In the genomic region with DNA sequence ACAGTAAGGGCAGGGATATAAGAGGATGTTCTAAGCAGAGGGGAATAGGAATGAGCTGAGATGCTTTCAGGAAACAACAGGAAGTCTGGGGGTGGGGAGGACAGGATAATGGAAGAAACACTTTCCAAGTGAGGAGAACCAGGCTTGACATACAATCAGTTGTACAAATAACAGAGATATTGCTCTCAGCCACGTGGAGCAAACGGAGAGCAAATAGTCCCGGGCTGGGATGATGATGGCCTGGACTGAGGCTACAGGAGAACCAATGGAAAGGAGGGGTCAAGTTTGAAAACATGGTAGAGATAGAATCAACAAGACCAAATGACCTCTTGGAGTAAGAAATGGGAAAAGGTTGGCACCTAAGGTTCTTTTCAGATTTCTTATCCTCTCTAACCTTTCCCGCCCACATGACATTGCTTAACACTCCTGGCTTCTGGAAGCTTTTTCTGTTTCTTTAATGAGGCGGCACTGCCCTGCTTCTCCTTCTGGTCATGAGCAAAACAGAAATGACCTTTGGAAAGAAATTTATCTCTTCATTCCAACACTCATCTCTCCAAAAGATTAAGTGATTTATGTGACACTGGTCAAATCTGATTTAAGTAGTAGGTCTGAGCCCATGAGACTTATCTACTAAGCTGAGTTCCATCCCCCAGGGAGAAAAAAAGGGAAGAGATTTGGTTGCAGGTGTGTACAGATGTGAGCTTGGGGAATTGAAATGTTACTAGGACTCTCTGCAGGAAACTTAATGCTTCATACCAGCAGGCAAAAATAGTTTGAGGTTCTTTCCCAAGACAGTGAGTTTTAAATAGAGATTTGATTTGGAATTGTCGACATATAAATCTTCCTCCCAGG, we compare ENCODE assay signal across 19 cellular contexts.
A peak's percentile ranks its signal among the peaks of the same experiment; 100 is the strongest.
DNase-seq lines count a peak whose midpoint lies in the region; ATAC-seq and TF ChIP-seq lines count a peak whose summit lies in the region.
"Had no signal": no experiment of that assay in that cellular context is flagged by ENCODE, and none has a peak within 500 bp of the region (broad histone marks: within the 10 kb centered on the region; RNA-seq: fewer than 3 reads in every experiment).

No MANE protein-coding gene starts in this region.

- ATAC-seq in GM23338, result no peak
- ATAC-seq: HCT116, Right ventricle myocardium inferior had no signal

- H2AFZ ChIP-seq in GM23338 (peak overlapping the region; percentile 45; the same call in 1 of the 2 replicates), hepatocyte (no peak overlapping the region)

- peaks cover 18% of the 10 kb centered on the region for H3K4me1 ChIP-seq in BLaER1
- peaks cover 10% of the 10 kb centered on the region for H3K4me1 ChIP-seq in GM23338 (ENCODE audit: insufficient read depth)
- H3K4me1 ChIP-seq in hepatocyte (ENCODE audit: insufficient read depth), result no peaks in the 10 kb centered on the region
- H3K4me1 ChIP-seq: SJSA1 had no signal

- peaks cover 7% of the 10 kb centered on the region; the same call in 1 of the 2 replicates for H3F3A ChIP-seq in GM23338 (replicated peaks; ENCODE audit: low read depth)

- TF ChIP-seq CTCF in GM23338 (conservative IDR thresholded peaks at IDR 0.05; ENCODE audit: low read depth in 2 of 2) (no peak), hepatocyte (IDR thresholded peaks at IDR 0.05; ENCODE audit: poor library complexity) (no peak)

- no peaks in the 10 kb centered on the region for H3K27me3 ChIP-seq in BLaER1
- no peaks in the 10 kb centered on the region for H3K27me3 ChIP-seq in GM23338 (ENCODE audit: insufficient read depth)
- H3K27me3 ChIP-seq in hepatocyte, result no peaks in the 10 kb centered on the region
- H3K27me3 ChIP-seq: SJSA1 had no signal

- H3K4me2 ChIP-seq in BLaER1 (peak overlapping the region; percentile 43), GM23338 (no peak overlapping the region), hepatocyte (no peak overlapping the region)

- H3K36me3 ChIP-seq in BLaER1 (no peaks in the 10 kb centered on the region), GM23338 (ENCODE audit: insufficient read depth) (peaks cover 14% of the 10 kb centered on the region; the same call in 1 of the 2 replicates), SK-N-MC (ENCODE audit: insufficient read depth, low read length) (no peaks in the 10 kb centered on the region), hepatocyte (replicated peaks; ENCODE audit: insufficient read depth, low read depth) (no peaks in the 10 kb centered on the region)
- H3K36me3 ChIP-seq: SJSA1 had no signal

- H3K36me3 Mint-ChIP-seq in GM23338 (ENCODE audit: low read depth), result peaks cover 40% of the 10 kb centered on the region
- H3K36me3 Mint-ChIP-seq in activated naive CD4-positive, alpha-beta T cell treated with anti-CD3 and anti-CD28 coated beads for 36 hours (ENCODE audit: low read depth), result no peaks in the 10 kb centered on the region

- H3K79me2 ChIP-seq in GM23338 (replicated peaks; ENCODE audit: insufficient read depth) (no peaks in the 10 kb centered on the region), hepatocyte (no peaks in the 10 kb centered on the region)

- 49% methylated on average over 6 of the region's 6 CpGs for WGBS in hepatocyte (ENCODE audit: low lambda C conversion rate, missing lambda C conversion rate)

- peaks cover 35% of the 10 kb centered on the region for H3K9me3 ChIP-seq in BLaER1
- 0 out of 2 replicates have a peak, but pooled peaks cover 8% of the 10 kb centered on the region for H3K9me3 ChIP-seq in SK-N-MC (ENCODE audit: low read depth, low read length)
- no peaks in the 10 kb centered on the region for H3K9me3 ChIP-seq in hepatocyte (ENCODE audit: low read depth)
- H3K9me3 ChIP-seq: SJSA1 had no signal

- H4K20me1 ChIP-seq in BLaER1, result no peaks in the 10 kb centered on the region
- no peaks in the 10 kb centered on the region for H4K20me1 ChIP-seq in GM23338 (replicated peaks; ENCODE audit: insufficient read depth)
- no peaks in the 10 kb centered on the region for H4K20me1 ChIP-seq in hepatocyte (ENCODE audit: insufficient read depth, poor library complexity, severe bottlenecking)

- intact Hi-C loops in activated naive CD4-positive, alpha-beta T cell treated with anti-CD3 and anti-CD28 coated beads for 36 hours (cut with micrococcal nuclease), result no loop called here

- H3K27ac ChIP-seq in BLaER1 (no peak overlapping the region), GM23338 (ENCODE audit: low read depth) (no peak overlapping the region), SK-N-MC (peak overlapping the region; percentile 83), hepatocyte (no peak overlapping the region)
- H3K27ac ChIP-seq: SJSA1 had no signal

- peaks cover 18% of the 10 kb centered on the region for H3K4me1 Mint-ChIP-seq in GM23338
- no peaks in the 10 kb centered on the region for H3K4me1 Mint-ChIP-seq in activated naive CD4-positive, alpha-beta T cell treated with anti-CD3 and anti-CD28 coated beads for 36 hours (ENCODE audit: low read depth)

- H3K4me3 ChIP-seq in BLaER1 (no peak overlapping the region), GM23338 (no peak overlapping the region), SK-N-MC (peak overlapping the region; percentile 45), hepatocyte (no peak overlapping the region)
- H3K4me3 ChIP-seq: SJSA1 had no signal

- H3K4me3 Mint-ChIP-seq in GM23338, result no peak overlapping the region
- H3K4me3 Mint-ChIP-seq in activated naive CD4-positive, alpha-beta T cell treated with anti-CD3 and anti-CD28 coated beads for 36 hours, result no peak overlapping the region

- H3K27ac Mint-ChIP-seq in GM23338, result no peak overlapping the region
- H3K27ac Mint-ChIP-seq in activated naive CD4-positive, alpha-beta T cell treated with anti-CD3 and anti-CD28 coated beads for 36 hours, result no peak overlapping the region

- peaks cover 2% of the 10 kb centered on the region for H3K27me3 Mint-ChIP-seq in GM23338 (ENCODE audit: insufficient read depth, low read depth, poor library complexity)
- peaks cover 5% of the 10 kb centered on the region for H3K27me3 Mint-ChIP-seq in activated naive CD4-positive, alpha-beta T cell treated with anti-CD3 and anti-CD28 coated beads for 36 hours (ENCODE audit: low read depth)

- H3K9me3 Mint-ChIP-seq in GM23338, result peaks cover 42% of the 10 kb centered on the region
- H3K9me3 Mint-ChIP-seq in activated naive CD4-positive, alpha-beta T cell treated with anti-CD3 and anti-CD28 coated beads for 36 hours, result peaks cover 12% of the 10 kb centered on the region

- DNase-seq in GM23338 (ENCODE audit: low spot score) (no peak), SK-N-MC (ENCODE audit: low read depth, low spot score) (no peak), hepatocyte (ENCODE audit: low spot score) (peak; percentile 9), T-helper 9 cell (no peak), nucleus accumbens (lab: John Stamatoyannopoulos, UW) (no peak), activated gamma-delta T cell treated with Interleukin-2 at 50 U/mL for 16 hours (no peak)
- DNase-seq in activated naive CD4-positive, alpha-beta T cell treated with anti-CD3 and anti-CD28 coated beads for 36 hours, result no peak
- DNase-seq: AML-193, GOT3, KG1, NCI-H1105 treated with DMSO at 0.1 percent for 48 hours, NCI-H2029 treated with DMSO at 0.1 percent for 48 hours, NCI-H345, NCI-H524, NCI-H774 had no signal

- peaks cover 14% of the 10 kb centered on the region; the same call in 1 of the 2 replicates for H3K9me2 ChIP-seq in GM23338 (ENCODE audit: insufficient read depth)
- no peaks in the 10 kb centered on the region for H3K9me2 ChIP-seq in hepatocyte (replicated peaks; ENCODE audit: insufficient read depth)

- no peak overlapping the region for H3K9ac ChIP-seq in BLaER1
- no peak overlapping the region for H3K9ac ChIP-seq in SK-N-MC (ENCODE audit: insufficient read length)

- CTCF ChIA-PET in activated naive CD4-positive, alpha-beta T cell treated with anti-CD3 and anti-CD28 coated beads for 36 hours (lab: Charles Lee), result no interaction called here

TF ChIP-seq in GM23338, 12 proteins besides CTCF, POLR2A, EP300 and RAD21:
- no peak for TF ChIP-seq ZNF114 (CRISPR knock-in tag; IDR thresholded peaks at IDR 0.05)
- no peak for TF ChIP-seq STAT1 (IDR thresholded peaks at IDR 0.05; ENCODE audit: unreplicated experiment)
TF ChIP-seq in GM23338: peak in this region for 0.
